3 cellular contexts compared by ENCODE assay signal in genomic region chr17:40584950-40585349, GRCh38. TPM values are rescaled to one million over a fixed set of nuclear protein-coding genes. Genes with fewer than 3 reads are reported as not detected.
"Had no signal": no experiment of that assay in that cellular context is flagged by ENCODE, and none has a peak within 500 bp of the region (broad histone marks: within the 10 kb centered on the region; RNA-seq: fewer than 3 reads in every experiment).

No MANE protein-coding gene starts in this region.

RNA-seq across cellular contexts. Expression of gene CCR7, which starts 19.7 kb away (rescaled TPM):
- total RNA-seq: kidney epithelial cell, lung microvascular endothelial cell, pulmonary artery endothelial cell had no signal
